In the genomic region with DNA sequence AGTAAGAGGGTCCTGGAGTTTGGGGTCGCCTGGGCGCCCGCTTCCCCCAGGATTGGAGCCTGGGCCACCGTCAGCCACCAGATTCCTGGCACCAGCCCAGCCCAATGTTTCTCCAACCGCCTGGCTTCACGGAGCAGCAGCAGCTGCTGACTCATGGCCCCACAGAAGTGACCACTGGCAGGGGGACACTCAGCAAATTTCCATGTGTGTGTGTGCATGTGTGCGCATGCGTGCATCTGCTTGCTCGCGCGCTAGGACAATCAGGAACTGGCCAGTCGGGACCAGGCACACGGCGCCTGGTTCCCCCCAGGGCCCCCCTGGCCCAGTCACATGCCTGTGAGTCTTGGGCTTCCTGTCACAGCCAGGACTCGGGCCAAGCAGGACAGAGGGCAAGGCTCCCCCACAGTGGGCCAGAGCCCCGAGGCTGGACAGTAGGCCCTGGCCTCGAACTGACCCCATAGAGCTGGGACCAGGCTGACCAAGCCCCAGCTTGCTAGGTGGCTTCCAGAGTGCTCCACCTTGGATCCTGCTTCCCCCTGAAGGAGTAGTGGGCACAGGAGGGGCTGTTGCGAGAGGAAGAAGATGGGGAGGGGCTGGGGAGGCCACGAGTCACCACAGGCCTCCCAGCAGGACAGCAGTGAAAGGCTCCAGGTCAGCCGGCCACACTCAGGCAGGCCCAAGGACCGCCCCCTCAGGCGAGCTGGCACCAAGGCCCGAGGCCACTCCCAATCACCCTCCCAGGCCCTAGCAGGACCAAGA, we compare ENCODE assay signal across 9 cellular contexts. TPM values are rescaled to one million over a fixed set of nuclear protein-coding genes. Genes with fewer than 3 reads are reported as not detected.
DNase-seq lines count a peak whose midpoint lies in the region; ATAC-seq and TF ChIP-seq lines count a peak whose summit lies in the region.
"Had no signal": no experiment of that assay in that cellular context is flagged by ENCODE, and none has a peak within 500 bp of the region (broad histone marks: within the 10 kb centered on the region; RNA-seq: fewer than 3 reads in every experiment).

No MANE protein-coding gene starts in this region.

- peak overlapping the region; percentile 60 for H3K27ac Mint-ChIP-seq in activated naive CD4-positive, alpha-beta T cell treated with anti-CD3 and anti-CD28 coated beads, Interleukin-2, amount 10 ng/mL, durations not matched to agents 7 days and 5 days
- H3K27ac Mint-ChIP-seq: activated naive CD8-positive, alpha-beta T cell had no signal

- no peak for DNase-seq in activated naive CD4-positive, alpha-beta T cell treated with anti-CD3 and anti-CD28 coated beads, Interleukin-2, amount 10 ng/mL, durations not matched to agents 7 days and 5 days
- no peak for DNase-seq in activated naive CD4-positive, alpha-beta T cell (lab: John Stamatoyannopoulos, UW)
- DNase-seq in esophagus muscularis mucosa (ENCODE audit: extremely low spot score) (no peak), uterus (peak; percentile 51 to 60)
- no peak for DNase-seq in effector memory CD4-positive, alpha-beta T cell
- no peak for DNase-seq in effector CD8-positive, alpha-beta T cell (lab: John Stamatoyannopoulos, UW)

- TF ChIP-seq POLR2A in esophagus muscularis mucosa (IDR thresholded peaks at IDR 0.05; ENCODE audit: low read depth), result no peak
- TF ChIP-seq POLR2A in uterus (IDR thresholded peaks at IDR 0.05), result no peak

- TF ChIP-seq EP300 in esophagus muscularis mucosa (IDR thresholded peaks at IDR 0.05), result no peak

- peaks cover 19 to 61% (median 56%) of the 10 kb centered on the region in 4 donors for H3K36me3 ChIP-seq in esophagus muscularis mucosa
- H3K36me3 ChIP-seq in muscle layer of colon (ENCODE audit: insufficient read depth, low read length), result peaks cover 21% of the 10 kb centered on the region
- no peaks in the 10 kb centered on the region for H3K36me3 ChIP-seq in uterus
- peaks cover 9% of the 10 kb centered on the region for H3K36me3 ChIP-seq in effector memory CD4-positive, alpha-beta T cell (ENCODE audit: control insufficient read depth, insufficient read depth, low read length)

- H3K36me3 Mint-ChIP-seq in activated naive CD4-positive, alpha-beta T cell treated with anti-CD3 and anti-CD28 coated beads, Interleukin-2, amount 10 ng/mL, durations not matched to agents 7 days and 5 days, result peaks cover 34% of the 10 kb centered on the region
- H3K36me3 Mint-ChIP-seq: activated naive CD8-positive, alpha-beta T cell had no signal

- CTCF ChIA-PET in activated naive CD4-positive, alpha-beta T cell treated with anti-CD3 and anti-CD28 coated beads, Interleukin-2, amount 10 ng/mL, durations not matched to agents 7 days and 5 days (lab: Charles Lee), result no interaction called here

- H3K4me3 Mint-ChIP-seq in activated naive CD4-positive, alpha-beta T cell treated with anti-CD3 and anti-CD28 coated beads, Interleukin-2, amount 10 ng/mL, durations not matched to agents 7 days and 5 days, result no peak overlapping the region
- H3K4me3 Mint-ChIP-seq: activated naive CD8-positive, alpha-beta T cell had no signal

- H3K4me1 ChIP-seq in esophagus muscularis mucosa, result peaks cover 65 to 80% (median 74%) of the 10 kb centered on the region in 4 donors
- peaks cover 33% of the 10 kb centered on the region for H3K4me1 ChIP-seq in muscle layer of colon (ENCODE audit: insufficient read depth, low read length)
- H3K4me1 ChIP-seq in uterus, result peaks cover 0 to 13% of the 10 kb centered on the region in 2 donors
- H3K4me1 ChIP-seq in effector memory CD4-positive, alpha-beta T cell (ENCODE audit: control insufficient read depth, insufficient read depth, low read length, poor library complexity, severe bottlenecking), result peaks cover 81% of the 10 kb centered on the region

- no peak for TF ChIP-seq CTCF in esophagus muscularis mucosa (IDR thresholded peaks at IDR 0.05)
- TF ChIP-seq CTCF in uterus (IDR thresholded peaks at IDR 0.05), result no peak

- H3K27me3 ChIP-seq in esophagus muscularis mucosa (no peaks in the 10 kb centered on the region), muscle layer of colon (ENCODE audit: control insufficient read depth in 1 of 2, insufficient read depth in 2 of 2, low read length in 2 of 2) (no peaks in the 10 kb centered on the region), uterus (no peaks in the 10 kb centered on the region)
- H3K27me3 ChIP-seq in effector memory CD4-positive, alpha-beta T cell (replicated peaks; ENCODE audit: control insufficient read depth, insufficient read depth, low read length, poor library complexity, severe bottlenecking), result no peaks in the 10 kb centered on the region

- H3K27ac ChIP-seq in esophagus muscularis mucosa (replicated peaks in 1 of 4), result peak overlapping the region; percentile 53 to 85 (median 78)
- H3K27ac ChIP-seq in muscle layer of colon (ENCODE audit: low read depth, low read length), result no peak overlapping the region
- H3K27ac ChIP-seq in uterus, result peak overlapping the region; percentile 30 to 69
- no peak overlapping the region for H3K27ac ChIP-seq in effector memory CD4-positive, alpha-beta T cell (ENCODE audit: insufficient read depth, low read length, poor library complexity, severe bottlenecking)

- H3K4me3 ChIP-seq in esophagus muscularis mucosa, result peak overlapping the region in 1 of 4 donors; percentile 22
- no peak overlapping the region for H3K4me3 ChIP-seq in muscle layer of colon (ENCODE audit: low read depth in 1 of 2, low read length in 2 of 2)
- no peak overlapping the region for H3K4me3 ChIP-seq in uterus
- no peak overlapping the region for H3K4me3 ChIP-seq in effector memory CD4-positive, alpha-beta T cell (ENCODE audit: insufficient read depth, low read depth, low read length, poor library complexity, severe bottlenecking)

- H3K9me3 ChIP-seq in esophagus muscularis mucosa, result no peaks in the 10 kb centered on the region
- H3K9me3 ChIP-seq in muscle layer of colon (ENCODE audit: low read length), result no peaks in the 10 kb centered on the region
- no peaks in the 10 kb centered on the region for H3K9me3 ChIP-seq in uterus
- no peaks in the 10 kb centered on the region for H3K9me3 ChIP-seq in effector memory CD4-positive, alpha-beta T cell (ENCODE audit: control insufficient read depth, low read length)

- ATAC-seq in HG03469 (IDR thresholded peaks at IDR 0.05; ENCODE audit: unreplicated experiment), result no peak

- no peaks in the 10 kb centered on the region for H3K27me3 Mint-ChIP-seq in activated naive CD4-positive, alpha-beta T cell treated with anti-CD3 and anti-CD28 coated beads, Interleukin-2, amount 10 ng/mL, durations not matched to agents 7 days and 5 days
- H3K27me3 Mint-ChIP-seq: activated naive CD8-positive, alpha-beta T cell had no signal

- intact Hi-C loops in esophagus muscularis mucosa (cut with DNase I) (no loop called here), uterus (cut with DNase I; ENCODE audit: low total_unique reads) (no loop called here)

- no peaks in the 10 kb centered on the region for H3K9me3 Mint-ChIP-seq in activated naive CD4-positive, alpha-beta T cell treated with anti-CD3 and anti-CD28 coated beads, Interleukin-2, amount 10 ng/mL, durations not matched to agents 7 days and 5 days

- WGBS in esophagus muscularis mucosa, result 54% methylated on average over 11 of the region's 23 CpGs

- peaks cover 65% of the 10 kb centered on the region for H3K4me1 Mint-ChIP-seq in activated naive CD4-positive, alpha-beta T cell treated with anti-CD3 and anti-CD28 coated beads, Interleukin-2, amount 10 ng/mL, durations not matched to agents 7 days and 5 days

- peak overlapping the region; percentile 21 for H3K9ac ChIP-seq in muscle layer of colon (ENCODE audit: low read length)

RNA-seq across cellular contexts. Expression of gene CTSD, which starts 3.2 kb away (rescaled TPM):
- 100 to 1,000 TPM; 186 to 338 (median 270) TPM for total RNA-seq in esophagus muscularis mucosa
- total RNA-seq in uterus, result 100 to 1,000 TPM in 2 of 4 donors, 10 to 100 TPM in 2; 80.0 to 188 (median 126) TPM

RNA-seq across cellular contexts. Expression of gene IFITM10, which starts 10.1 kb away (rescaled TPM):
- total RNA-seq in esophagus muscularis mucosa (under 1 TPM; 0.42 to 0.58 (median 0.54) TPM), uterus (under 1 TPM in 1 of 4 donors, not detected in 3; 0.85 TPM)

Comparison
In these comparisons a context has a peak if more than half of its experiments do, and no peak if none do; other contexts are left out.
1. DNase-seq: peak in uterus (2 of 2); none in activated naive CD4-positive, alpha-beta T cell treated with anti-CD3 and anti-CD28 coated beads, Interleukin-2, amount 10 ng/mL, durations not matched to agents 7 days and 5 days (single experiment), activated naive CD4-positive, alpha-beta T cell (0 of 4), esophagus muscularis mucosa (single experiment), effector memory CD4-positive, alpha-beta T cell (0 of 3) and effector CD8-positive, alpha-beta T cell (single experiment).
2. H3K27ac ChIP-seq: peak in esophagus muscularis mucosa (4 of 4) and uterus (2 of 2); none in muscle layer of colon (single experiment) and effector memory CD4-positive, alpha-beta T cell (single experiment).